ENCODE assay signal across 3 cellular contexts in the genomic region with DNA sequence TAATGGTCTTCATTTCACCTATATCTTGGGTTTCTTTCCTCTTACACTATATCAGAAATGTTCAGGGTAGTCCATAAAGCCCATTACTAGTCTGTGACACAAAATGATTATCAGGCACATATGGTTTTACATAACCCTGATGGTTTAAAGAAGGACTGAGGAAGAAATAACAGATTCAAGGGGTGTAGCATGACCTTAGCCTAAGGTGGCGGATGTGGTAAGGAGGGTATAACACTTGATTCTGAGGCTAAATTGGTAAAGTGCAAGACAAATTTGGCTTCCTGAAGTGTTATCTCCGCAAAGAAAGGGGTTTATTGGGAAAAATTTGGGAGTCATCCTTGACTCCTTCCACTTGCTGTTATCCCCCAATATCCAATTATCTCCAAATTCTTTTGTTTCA.
"Had no signal": no experiment of that assay in that cellular context is flagged by ENCODE, and none has a peak within 500 bp of the region (broad histone marks: within the 10 kb centered on the region; RNA-seq: fewer than 3 reads in every experiment).

No MANE protein-coding gene starts in this region.

- ATAC-seq: GM12878 had no signal

- DNase-seq: GDM1, GF-D8 had no signal
